Comparison of ENCODE assay signal across 13 cellular contexts in the genomic region with DNA sequence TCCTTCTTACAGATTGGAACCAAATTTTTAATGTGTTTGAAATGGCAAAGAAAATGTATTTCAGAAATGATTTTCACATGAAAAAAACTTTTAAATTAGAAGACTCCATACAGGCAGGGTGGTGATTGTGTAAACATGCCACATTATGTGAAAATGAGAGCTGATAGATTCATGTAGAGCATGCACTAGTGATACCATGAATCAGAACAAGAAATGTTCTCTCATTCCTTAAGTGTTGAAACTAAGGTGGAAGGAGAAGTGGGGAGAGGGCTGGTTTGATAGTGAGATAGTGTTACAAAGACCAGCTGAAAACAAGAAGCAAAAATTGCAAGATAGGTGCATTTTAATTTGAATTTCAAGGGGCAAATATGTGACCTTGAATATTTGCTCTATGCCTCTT.
DNase-seq lines count a peak whose midpoint lies in the region; ATAC-seq and TF ChIP-seq lines count a peak whose summit lies in the region.
"Had no signal": no experiment of that assay in that cellular context is flagged by ENCODE, and none has a peak within 500 bp of the region (broad histone marks: within the 10 kb centered on the region; RNA-seq: fewer than 3 reads in every experiment).

No MANE protein-coding gene starts in this region.

- no peak overlapping the region for H3K27ac ChIP-seq in tibial artery
- H3K27ac ChIP-seq in smooth muscle cell (ENCODE audit: low read depth), result no peak overlapping the region

- H3K79me2 ChIP-seq in smooth muscle cell (ENCODE audit: low read depth), result no peaks in the 10 kb centered on the region

- H3K27me3 ChIP-seq in tibial artery (no peaks in the 10 kb centered on the region), smooth muscle cell (ENCODE audit: low read depth) (no peaks in the 10 kb centered on the region)

- H3K9ac ChIP-seq in smooth muscle cell (ENCODE audit: low read depth), result no peak overlapping the region

- H3K9me3 ChIP-seq in tibial artery (no peaks in the 10 kb centered on the region), smooth muscle cell (replicated peaks; ENCODE audit: low read depth) (no peaks in the 10 kb centered on the region)

- H3K27ac Mint-ChIP-seq in activated CD4-positive, alpha-beta T cell treated with anti-CD3 and anti-CD28 coated beads, Interleukin-2, amount 10 ng/mL, durations not matched to agents 24 days and 14 days, result peak overlapping the region; percentile 3
- H3K27ac Mint-ChIP-seq in stimulated activated memory B cell treated with anti-CD40 and anti-IgM and Interleukin-4, amounts not matched to agents 10 μg/mL and 1 μg/mL and 100 μg/mL, for 72 hours, result peak overlapping the region; percentile 32
- H3K27ac Mint-ChIP-seq: mesothelial cell of epicardium had no signal

- H3K4me3 ChIP-seq in tibial artery (no peak overlapping the region), smooth muscle cell (no peak overlapping the region)

- no peaks in the 10 kb centered on the region for H4K20me1 ChIP-seq in smooth muscle cell (ENCODE audit: low read depth)

- H3K4me1 Mint-ChIP-seq in activated CD4-positive, alpha-beta T cell treated with anti-CD3 and anti-CD28 coated beads, Interleukin-2, amount 10 ng/mL, durations not matched to agents 24 days and 14 days, result peaks cover 2% of the 10 kb centered on the region
- peaks cover 10% of the 10 kb centered on the region for H3K4me1 Mint-ChIP-seq in stimulated activated memory B cell treated with anti-CD40 and anti-IgM and Interleukin-4, amounts not matched to agents 10 μg/mL and 1 μg/mL and 100 μg/mL, for 72 hours

- H3K27me3 Mint-ChIP-seq in activated CD4-positive, alpha-beta T cell treated with anti-CD3 and anti-CD28 coated beads, Interleukin-2, amount 10 ng/mL, durations not matched to agents 24 days and 14 days, result peaks cover 26% of the 10 kb centered on the region
- no peaks in the 10 kb centered on the region for H3K27me3 Mint-ChIP-seq in stimulated activated memory B cell treated with anti-CD40 and anti-IgM and Interleukin-4, amounts not matched to agents 10 μg/mL and 1 μg/mL and 100 μg/mL, for 72 hours

- no peak overlapping the region for H2AFZ ChIP-seq in smooth muscle cell (ENCODE audit: low read depth)

- no peaks in the 10 kb centered on the region for H3K36me3 Mint-ChIP-seq in activated CD4-positive, alpha-beta T cell treated with anti-CD3 and anti-CD28 coated beads, Interleukin-2, amount 10 ng/mL, durations not matched to agents 24 days and 14 days (ENCODE audit: low read depth)
- H3K36me3 Mint-ChIP-seq in stimulated activated memory B cell treated with anti-CD40 and anti-IgM and Interleukin-4, amounts not matched to agents 10 μg/mL and 1 μg/mL and 100 μg/mL, for 72 hours, result no peaks in the 10 kb centered on the region
- H3K36me3 Mint-ChIP-seq: mesothelial cell of epicardium had no signal

- H3K4me2 ChIP-seq in smooth muscle cell, result no peak overlapping the region

- no peaks in the 10 kb centered on the region for H3K36me3 ChIP-seq in tibial artery
- no peaks in the 10 kb centered on the region for H3K36me3 ChIP-seq in smooth muscle cell (ENCODE audit: low read depth)

- H3K4me1 ChIP-seq in tibial artery (peaks cover 0 to 17% (median 6%) of the 10 kb centered on the region in 4 donors), smooth muscle cell (ENCODE audit: low read depth) (no peaks in the 10 kb centered on the region)

- TF ChIP-seq CTCF in tibial artery (IDR thresholded peaks at IDR 0.05), result no peak
- TF ChIP-seq CTCF in smooth muscle cell (IDR thresholded peaks at IDR 0.05; ENCODE audit: borderline replicate concordance, insufficient read depth, poor library complexity, severe bottlenecking), result no peak

- intact Hi-C loops in activated CD4-positive, alpha-beta T cell treated with anti-CD3 and anti-CD28 coated beads, Interleukin-2, amount 10 ng/mL, durations not matched to agents 24 days and 14 days (cut with micrococcal nuclease), result no loop called here
- intact Hi-C loops in tibial artery (cut with DNase I; ENCODE audit: low total_unique reads), result no loop called here

- ATAC-seq in GM21576 (IDR thresholded peaks at IDR 0.05; ENCODE audit: unreplicated experiment) (peak; percentile 69), HG03097 (IDR thresholded peaks at IDR 0.05; ENCODE audit: low FRiP score, unreplicated experiment) (peak; percentile 51)
- peak; percentile 67 for ATAC-seq in stimulated activated memory B cell treated with anti-CD40 and anti-IgM and Interleukin-4, amounts not matched to agents 10 μg/mL and 1 μg/mL and 100 μg/mL, for 72 hours

- peaks cover 11% of the 10 kb centered on the region for H3K9me3 Mint-ChIP-seq in activated CD4-positive, alpha-beta T cell treated with anti-CD3 and anti-CD28 coated beads, Interleukin-2, amount 10 ng/mL, durations not matched to agents 24 days and 14 days
- no peaks in the 10 kb centered on the region for H3K9me3 Mint-ChIP-seq in stimulated activated memory B cell treated with anti-CD40 and anti-IgM and Interleukin-4, amounts not matched to agents 10 μg/mL and 1 μg/mL and 100 μg/mL, for 72 hours
- H3K9me3 Mint-ChIP-seq: mesothelial cell of epicardium had no signal

- H3K4me3 Mint-ChIP-seq in activated CD4-positive, alpha-beta T cell treated with anti-CD3 and anti-CD28 coated beads, Interleukin-2, amount 10 ng/mL, durations not matched to agents 24 days and 14 days, result no peak overlapping the region
- no peak overlapping the region for H3K4me3 Mint-ChIP-seq in stimulated activated memory B cell treated with anti-CD40 and anti-IgM and Interleukin-4, amounts not matched to agents 10 μg/mL and 1 μg/mL and 100 μg/mL, for 72 hours
- H3K4me3 Mint-ChIP-seq: mesothelial cell of epicardium had no signal

- DNase-seq in activated CD4-positive, alpha-beta T cell treated with anti-CD3 and anti-CD28 coated beads, Interleukin-2, amount 10 ng/mL, durations not matched to agents 24 days and 14 days, result no peak
- DNase-seq in activated CD4-positive, alpha-beta T cell treated with anti-CD3 and anti-CD28 coated beads for 1 hour, result no peak
- no peak for DNase-seq in DMS79 treated with DMSO at 0.1 percent for 48 hours (lab: John Stamatoyannopoulos, UW)
- no peak for DNase-seq in tibial artery
- DNase-seq in smooth muscle cell (lab: John Stamatoyannopoulos, UW; ENCODE audit: unreplicated experiment), result no peak
- DNase-seq: 8988T; activated naive CD4-positive, alpha-beta T cell treated with anti-CD3 and anti-CD28 coated beads, Interleukin-2, amount 50 U/mL, for 16 hours; stimulated activated CD4-positive, alpha-beta T cell treated with anti-CD3 and anti-CD28 coated beads, Interleukin-4, amount 100 ng/mL, for 4 hours; substantia nigra had no signal

- no peaks in the 10 kb centered on the region for H3F3A ChIP-seq in smooth muscle cell (ENCODE audit: low read depth)
